Comparison of ENCODE assay signal across 10 cellular contexts in the genomic region with DNA sequence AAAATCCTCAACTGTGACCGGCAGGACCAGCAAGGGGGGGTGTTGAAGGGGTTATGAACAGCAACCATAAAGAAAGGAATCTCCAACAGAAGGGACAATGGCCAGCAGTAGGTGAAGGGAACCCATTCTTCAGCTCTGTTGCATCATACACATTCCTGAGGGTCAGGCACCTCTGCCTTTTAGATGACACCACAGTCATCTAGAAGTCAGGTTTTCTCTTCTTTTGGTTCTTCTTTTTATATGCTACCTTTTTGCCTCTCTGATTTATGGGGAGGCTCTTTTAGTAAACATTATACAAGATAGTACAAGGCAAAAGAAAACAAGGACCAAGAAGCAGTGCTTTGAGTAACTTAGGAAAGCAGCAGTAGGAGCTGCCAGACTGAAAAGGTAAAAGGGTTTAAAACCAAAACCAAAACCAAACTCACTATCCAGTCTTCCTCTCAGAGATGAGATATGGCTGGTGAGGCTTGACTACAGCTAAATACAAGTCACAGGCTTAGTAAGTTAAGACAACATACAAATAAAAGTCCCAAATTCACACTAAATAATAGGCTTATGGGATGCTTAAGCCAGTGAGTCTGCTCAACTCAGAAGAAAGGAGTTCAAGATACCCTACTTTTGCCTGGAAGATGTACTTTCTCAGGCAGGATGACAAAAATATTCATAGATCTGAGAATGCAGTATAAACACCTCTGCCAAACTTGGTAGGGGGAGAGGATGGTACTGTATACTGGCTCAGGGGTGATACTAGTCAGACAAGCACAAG. TPM values are rescaled to one million over a fixed set of nuclear protein-coding genes. Genes with fewer than 3 reads are reported as not detected.
DNase-seq lines count a peak whose midpoint lies in the region; ATAC-seq and TF ChIP-seq lines count a peak whose summit lies in the region.
"Had no signal": no experiment of that assay in that cellular context is flagged by ENCODE, and none has a peak within 500 bp of the region (broad histone marks: within the 10 kb centered on the region; RNA-seq: fewer than 3 reads in every experiment).

No MANE protein-coding gene starts in this region.

- H4K20me1 ChIP-seq in SK-N-SH (ENCODE audit: insufficient read depth) = no peaks in the 10 kb centered on the region

- H3K4me1 ChIP-seq in SK-N-SH (ENCODE audit: control insufficient read depth in 1 of 2, insufficient read depth in 2 of 2, low read depth in 1 of 2, low read length in 1 of 2) = no peaks in the 10 kb centered on the region
- H3K4me1 ChIP-seq: Peyer's patch had no signal

- H3K4me2 ChIP-seq in SK-N-SH = no peak overlapping the region

- no peak for TF ChIP-seq EP300 in SK-N-SH (IDR thresholded peaks at IDR 0.05; ENCODE audit: borderline replicate concordance in 1 of 2, low read depth in 1 of 2, low read length in 1 of 2)

- H3K9ac ChIP-seq in SK-N-SH = no peak overlapping the region

- H2AFZ ChIP-seq in SK-N-SH (ENCODE audit: low read depth) = no peak overlapping the region

- no peak for TF ChIP-seq RAD21 in SK-N-SH (IDR thresholded peaks at IDR 0.05; ENCODE audit: low read length)

- TF ChIP-seq CTCF in mesothelial cell of epicardium (IDR thresholded peaks at IDR 0.05; ENCODE audit: unreplicated experiment) (no peak), SK-N-SH (IDR thresholded peaks at IDR 0.05) (no peak), progenitor cell of endocrine pancreas (IDR thresholded peaks at IDR 0.05; ENCODE audit: unreplicated experiment) (no peak)

- peaks cover 21 to 30% (median 30%) of the 10 kb centered on the region in 3 donors for H3K4me1 Mint-ChIP-seq in T-cell
- H3K4me1 Mint-ChIP-seq in mesothelial cell of epicardium = no peaks in the 10 kb centered on the region
- H3K4me1 Mint-ChIP-seq in progenitor cell of endocrine pancreas (ENCODE audit: low read depth) = peaks cover 4% of the 10 kb centered on the region

- no peak overlapping the region for H3K27ac ChIP-seq in SK-N-SH (ENCODE audit: low read depth in 2 of 2, low read length in 1 of 2)

- H3K27ac Mint-ChIP-seq in T-cell (peak overlapping the region; percentile 94 to 96), mesothelial cell of epicardium (peak overlapping the region; percentile 24), progenitor cell of endocrine pancreas (no peak overlapping the region)

- H3K9me3 Mint-ChIP-seq in T-cell (no peaks in the 10 kb centered on the region), mesothelial cell of epicardium (peaks cover 4% of the 10 kb centered on the region), progenitor cell of endocrine pancreas (ENCODE audit: low read depth) (no peaks in the 10 kb centered on the region)

- DNase-seq in T-cell = no peak
- no peak for DNase-seq in mesothelial cell of epicardium (ENCODE audit: low spot score in 2 of 2, unreplicated experiment in 2 of 2)
- DNase-seq in AG20443 (ENCODE audit: low spot score) = no peak
- no peak for DNase-seq in SK-N-SH
- no peak for DNase-seq in progenitor cell of endocrine pancreas (ENCODE audit: low spot score, unreplicated experiment)
- DNase-seq in NCI-H146 treated with DMSO at 0.1 percent for 48 hours (lab: John Stamatoyannopoulos, UW; ENCODE audit: unreplicated experiment) = no peak
- DNase-seq: midbrain, Peyer's patch had no signal

- H3K27me3 ChIP-seq in SK-N-SH (ENCODE audit: insufficient read depth) = no peaks in the 10 kb centered on the region
- H3K27me3 ChIP-seq: Peyer's patch had no signal

- H3K27me3 Mint-ChIP-seq in T-cell (no peaks in the 10 kb centered on the region), mesothelial cell of epicardium (ENCODE audit: low read depth) (no peaks in the 10 kb centered on the region), progenitor cell of endocrine pancreas (no peaks in the 10 kb centered on the region)

- CTCF ChIA-PET in T-cell (lab: Charles Lee) = interaction anchor here (0.8 to 1.6 kb wide), 3 partner anchors 49 to 149 kb away, joined by 3 to 6 read pairs (median 3); no protein-coding TSS in a partner anchor
- CTCF ChIA-PET in SK-N-SH (lab: Yijun Ruan, JAX) = interaction anchor here (1.0 to 1.1 kb wide), 3 partner anchors 9 to 60 kb away, joined by 3 to 4 read pairs (median 3); a partner anchor contains a TSS

- H3K36me3 ChIP-seq in SK-N-SH (replicated peaks in 1 of 2; ENCODE audit: control insufficient read depth in 1 of 2, insufficient read depth in 2 of 2, low read length in 1 of 2) = peaks cover 41 to 51% of the 10 kb centered on the region in 2 experiments

- POLR2A ChIA-PET in T-cell (lab: Charles Lee) (interaction anchor here (0.6 to 1.5 kb wide), 3 partner anchors 8 to 72 kb away, joined by 3 to 5 read pairs (median 4); a partner anchor contains a TSS), SK-N-SH (lab: Yijun Ruan, JAX) (interaction anchor here (0.6 kb wide), 1 partner anchor 72 kb away, joined by 3 read pairs; a partner anchor contains a TSS)

- peaks cover 4% of the 10 kb centered on the region for H3F3A ChIP-seq in SK-N-SH (replicated peaks; ENCODE audit: insufficient read depth)

- no peaks in the 10 kb centered on the region for H3K79me2 ChIP-seq in SK-N-SH (ENCODE audit: insufficient read depth)

- 100% methylated on average over 1 of the region's 1 CpG for WGBS in SK-N-SH (ENCODE audit: low lambda C conversion rate)

- H3K9me2 ChIP-seq in SK-N-SH = no peaks in the 10 kb centered on the region

- peaks cover 31% of the 10 kb centered on the region for H3K36me3 Mint-ChIP-seq in T-cell
- H3K36me3 Mint-ChIP-seq in mesothelial cell of epicardium = peaks cover 27% of the 10 kb centered on the region
- peaks cover 31% of the 10 kb centered on the region for H3K36me3 Mint-ChIP-seq in progenitor cell of endocrine pancreas (ENCODE audit: insufficient read depth)

- no peak overlapping the region for H3K4me3 ChIP-seq in SK-N-SH (ENCODE audit: low read depth in 2 of 2, low read length in 1 of 2)
- H3K4me3 ChIP-seq: Peyer's patch had no signal

- H3K4me3 Mint-ChIP-seq in T-cell (peak overlapping the region; percentile 42 to 62 (median 51)), mesothelial cell of epicardium (no peak overlapping the region), progenitor cell of endocrine pancreas (ENCODE audit: low read depth) (no peak overlapping the region)

- H3K9me3 ChIP-seq in SK-N-SH = no peaks in the 10 kb centered on the region
- H3K9me3 ChIP-seq: Peyer's patch had no signal

- ATAC-seq in GM18873 (IDR thresholded peaks at IDR 0.05; ENCODE audit: low FRiP score, unreplicated experiment) (peak; percentile 50), HG02571 (IDR thresholded peaks at IDR 0.05; ENCODE audit: unreplicated experiment) (peak; percentile 54), T-cell (replicated peaks in 1 of 4) (peak; percentile 77 to 83 (median 81))

TF ChIP-seq in SK-N-SH, 30 proteins besides CTCF, POLR2A, EP300 and RAD21 (continues in another document):
- TF ChIP-seq, protein P1, sequence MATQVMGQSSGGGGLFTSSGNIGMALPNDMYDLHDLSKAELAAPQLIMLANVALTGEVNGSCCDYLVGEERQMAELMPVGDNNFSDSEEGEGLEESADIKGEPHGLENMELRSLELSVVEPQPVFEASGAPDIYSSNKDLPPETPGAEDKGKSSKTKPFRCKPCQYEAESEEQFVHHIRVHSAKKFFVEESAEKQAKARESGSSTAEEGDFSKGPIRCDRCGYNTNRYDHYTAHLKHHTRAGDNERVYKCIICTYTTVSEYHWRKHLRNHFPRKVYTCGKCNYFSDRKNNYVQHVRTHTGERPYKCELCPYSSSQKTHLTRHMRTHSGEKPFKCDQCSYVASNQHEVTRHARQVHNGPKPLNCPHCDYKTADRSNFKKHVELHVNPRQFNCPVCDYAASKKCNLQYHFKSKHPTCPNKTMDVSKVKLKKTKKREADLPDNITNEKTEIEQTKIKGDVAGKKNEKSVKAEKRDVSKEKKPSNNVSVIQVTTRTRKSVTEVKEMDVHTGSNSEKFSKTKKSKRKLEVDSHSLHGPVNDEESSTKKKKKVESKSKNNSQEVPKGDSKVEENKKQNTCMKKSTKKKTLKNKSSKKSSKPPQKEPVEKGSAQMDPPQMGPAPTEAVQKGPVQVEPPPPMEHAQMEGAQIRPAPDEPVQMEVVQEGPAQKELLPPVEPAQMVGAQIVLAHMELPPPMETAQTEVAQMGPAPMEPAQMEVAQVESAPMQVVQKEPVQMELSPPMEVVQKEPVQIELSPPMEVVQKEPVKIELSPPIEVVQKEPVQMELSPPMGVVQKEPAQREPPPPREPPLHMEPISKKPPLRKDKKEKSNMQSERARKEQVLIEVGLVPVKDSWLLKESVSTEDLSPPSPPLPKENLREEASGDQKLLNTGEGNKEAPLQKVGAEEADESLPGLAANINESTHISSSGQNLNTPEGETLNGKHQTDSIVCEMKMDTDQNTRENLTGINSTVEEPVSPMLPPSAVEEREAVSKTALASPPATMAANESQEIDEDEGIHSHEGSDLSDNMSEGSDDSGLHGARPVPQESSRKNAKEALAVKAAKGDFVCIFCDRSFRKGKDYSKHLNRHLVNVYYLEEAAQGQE (IDR thresholded peaks at IDR 0.05; ENCODE audit: low read depth, low read length) = no peak

RNA-seq across cellular contexts. Expression of a gene that starts 4.1 kb away (rescaled TPM):
- total RNA-seq in T-cell (not detected), mesothelial cell of epicardium (0.42 to 0.57 TPM (median 0.49 TPM) in 3 replicates), progenitor cell of endocrine pancreas (0.31 and 0.38 TPM in 2 replicates)
- polyA plus RNA-seq in SK-N-SH (2012; rRNA removed) = 0.07 and 0.24 TPM in 2 replicates
- not detected in 2 replicates for polyA plus RNA-seq in SK-N-SH (2012; cell fraction: cytosol; rRNA removed)
- 0.61 and 0.65 TPM in 2 replicates for polyA plus RNA-seq in SK-N-SH (2012; cell fraction: nucleus; rRNA removed)
- total RNA-seq: Peyer's patch had no signal

RNA-seq across cellular contexts. Expression of a gene that starts 7.6 kb away (rescaled TPM):
- total RNA-seq in T-cell = 10 to 100 TPM; 22.0 to 31.2 (median 26.0) TPM
- total RNA-seq in mesothelial cell of epicardium = 38.4 to 40.5 TPM (median 38.5 TPM) in 3 replicates
- polyA plus RNA-seq in SK-N-SH (2012; rRNA removed) = 39.9 and 51.0 TPM in 2 replicates
- 55.6 and 57.4 TPM in 2 replicates for polyA plus RNA-seq in SK-N-SH (2012; cell fraction: cytosol; rRNA removed)
- polyA plus RNA-seq in SK-N-SH (2012; cell fraction: nucleus; rRNA removed) = 19.7 and 32.5 TPM in 2 replicates
- total RNA-seq in progenitor cell of endocrine pancreas = 52.7 and 53.9 TPM in 2 replicates

RNA-seq across cellular contexts. Expression of a gene that starts 43.2 kb away (rescaled TPM):
- total RNA-seq in T-cell (10 to 100 TPM; 78.0 to 90.2 (median 82.5) TPM), mesothelial cell of epicardium (60.5 to 64.5 TPM (median 61.2 TPM) in 3 replicates), progenitor cell of endocrine pancreas (63.6 and 65.2 TPM in 2 replicates)
- 13.6 and 20.0 TPM in 2 replicates for polyA plus RNA-seq in SK-N-SH (2012; rRNA removed)
- 20.4 and 21.8 TPM in 2 replicates for polyA plus RNA-seq in SK-N-SH (2012; cell fraction: cytosol; rRNA removed)
- polyA plus RNA-seq in SK-N-SH (2012; cell fraction: nucleus; rRNA removed) = 12.8 and 21.3 TPM in 2 replicates

RNA-seq across cellular contexts. Expression of a gene that starts 59.1 kb away (rescaled TPM):
- 10 to 100 TPM; 13.2 to 29.6 (median 24.6) TPM for total RNA-seq in T-cell
- 10.6 to 11.5 TPM (median 11.0 TPM) in 3 replicates for total RNA-seq in mesothelial cell of epicardium
- polyA plus RNA-seq in SK-N-SH (2012; rRNA removed) = 8.6 and 10.6 TPM in 2 replicates
- polyA plus RNA-seq in SK-N-SH (2012; cell fraction: cytosol; rRNA removed) = 4.4 and 5.5 TPM in 2 replicates
- 17.6 and 23.1 TPM in 2 replicates for polyA plus RNA-seq in SK-N-SH (2012; cell fraction: nucleus; rRNA removed)
- 5.5 and 5.6 TPM in 2 replicates for total RNA-seq in progenitor cell of endocrine pancreas

Comparison
In these comparisons a context has a peak if more than half of its experiments do, and no peak if none do; other contexts are left out.
1. H3K4me3 Mint-ChIP-seq: peak in T-cell (3 of 3); none in mesothelial cell of epicardium (single experiment) and progenitor cell of endocrine pancreas (single experiment).
2. Peak in every context shown above with its lines, with median percentiles within 50 percentile points of each other: ATAC-seq.